Comparison of ENCODE assay signal across 14 cellular contexts in genomic region chr9:121284733-121285451, GRCh38. TPM values are rescaled to one million over a fixed set of nuclear protein-coding genes. Genes with fewer than 3 reads are reported as not detected.
A peak's percentile ranks its signal among the peaks of the same experiment; 100 is the strongest.
DNase-seq lines count a peak whose midpoint lies in the region; ATAC-seq and TF ChIP-seq lines count a peak whose summit lies in the region.
"Had no signal": no experiment of that assay in that cellular context is flagged by ENCODE, and none has a peak within 500 bp of the region (broad histone marks: within the 10 kb centered on the region; RNA-seq: fewer than 3 reads in every experiment).

No MANE protein-coding gene starts in this region.

- no peaks in the 10 kb centered on the region for H4K20me1 ChIP-seq in BLaER1

- H3K27ac Mint-ChIP-seq in brain (peak overlapping the region in 4 of 5 experiments; percentile 61 to 98 (median 84)), immature natural killer cell (no peak overlapping the region)
- H3K27ac Mint-ChIP-seq: activated naive CD8-positive, alpha-beta T cell had no signal

- H3K36me3 Mint-ChIP-seq in brain (no peaks in the 10 kb centered on the region), immature natural killer cell (peaks cover 6 to 29% (median 8%) of the 10 kb centered on the region in 3 donors)

- TF ChIP-seq POLR2A in gastrocnemius medialis (IDR thresholded peaks at IDR 0.05): no peak

- in situ Hi-C loops in gastrocnemius medialis (cut with MboI; ENCODE audit: low sequenced_read_pairs in 4 of 4): loop anchor here in 1 of 4 donors (10.0 kb wide), 1 partner anchor 80 kb away; no protein-coding TSS in a partner anchor

- no peak for TF ChIP-seq CTCF in brain (conservative IDR thresholded peaks at IDR 0.05)
- no peak for TF ChIP-seq CTCF in left lung (IDR thresholded peaks at IDR 0.05)
- TF ChIP-seq CTCF in gastrocnemius medialis (IDR thresholded peaks at IDR 0.05 in 4 of 5, conservative IDR thresholded peaks at IDR 0.05 in 1 of 5): no peak

- intact Hi-C loops in left lung (cut with DNase I): no loop called here
- intact Hi-C loops in gastrocnemius medialis (cut with DNase I; ENCODE audit: low total_unique reads): loop anchor here (2.0 to 5.0 kb wide), 3 partner anchors 14 to 452 kb away; partner anchors contain the start of gene STOM

- H3K27ac ChIP-seq in BLaER1 (peak overlapping the region; percentile 85), left lung (peak overlapping the region; percentile 91 to 93), gastrocnemius medialis (peak overlapping the region; percentile 91 to 98 (median 94))

- H3K36me3 ChIP-seq in BLaER1 (no peaks in the 10 kb centered on the region), left lung (no peaks in the 10 kb centered on the region), gastrocnemius medialis (no peaks in the 10 kb centered on the region)

- H3K9me3 Mint-ChIP-seq in brain (no peaks in the 10 kb centered on the region), immature natural killer cell (no peaks in the 10 kb centered on the region)

- H3K27me3 ChIP-seq in BLaER1 (no peaks in the 10 kb centered on the region), left lung (no peaks in the 10 kb centered on the region), gastrocnemius medialis (no peaks in the 10 kb centered on the region)

- peak overlapping the region; percentile 94 for H3K4me2 ChIP-seq in BLaER1

- peaks cover 10% of the 10 kb centered on the region for H3K27me3 Mint-ChIP-seq in brain
- peaks cover 0 to 4% (median 2%) of the 10 kb centered on the region in 3 donors for H3K27me3 Mint-ChIP-seq in immature natural killer cell (ENCODE audit: low read depth in 3 of 3)
- H3K27me3 Mint-ChIP-seq: activated naive CD8-positive, alpha-beta T cell had no signal

- DNase-seq in left lung (no peak), gastrocnemius medialis (peak; percentile 41 to 60), NCI-H187 treated with DMSO at 0.1 percent for 48 hours (lab: John Stamatoyannopoulos, UW) (no peak), immature natural killer cell (no peak), T-helper 2 cell (no peak)
- DNase-seq: activated CD4-positive, alpha-beta T cell treated with anti-CD3 and anti-CD28 coated beads, Interleukin-2, amount 50 U/mL, for 1 hour; NCI-H510A treated with DMSO at 0.1 percent for 48 hours; stimulated activated CD4-positive, alpha-beta T cell treated with anti-CD3 and anti-CD28 coated beads, Interleukin-12 subunit alpha, Interleukin-12 subunit beta, amount 100 ng/mL, for 4 hours had no signal

- H3K4me3 Mint-ChIP-seq in brain: peak overlapping the region in 1 of 5 experiments; percentile 49
- no peak overlapping the region for H3K4me3 Mint-ChIP-seq in immature natural killer cell
- H3K4me3 Mint-ChIP-seq: activated naive CD8-positive, alpha-beta T cell had no signal

- H3K4me1 Mint-ChIP-seq in brain: peaks cover 93% of the 10 kb centered on the region
- H3K4me1 Mint-ChIP-seq in immature natural killer cell: peaks cover 39 to 62% of the 10 kb centered on the region in 2 donors

- ATAC-seq in left lung (no peak), gastrocnemius medialis (no peak), GM18517 (IDR thresholded peaks at IDR 0.05; ENCODE audit: unreplicated experiment) (no peak)
- ATAC-seq: esophagus mucosa had no signal

- no peaks in the 10 kb centered on the region for H3K9me3 ChIP-seq in BLaER1
- H3K9me3 ChIP-seq in left lung: no peaks in the 10 kb centered on the region
- no peaks in the 10 kb centered on the region for H3K9me3 ChIP-seq in gastrocnemius medialis

- H3K4me3 ChIP-seq in BLaER1 (no peak overlapping the region), left lung (no peak overlapping the region), gastrocnemius medialis (no peak overlapping the region)
- H3K4me3 ChIP-seq: SK-N-MC had no signal

- peaks cover 97% of the 10 kb centered on the region for H3K4me1 ChIP-seq in BLaER1
- H3K4me1 ChIP-seq in left lung: peaks cover 92 to 100% of the 10 kb centered on the region in 2 donors
- peaks cover 98 to 100% of the 10 kb centered on the region in 2 donors for H3K4me1 ChIP-seq in gastrocnemius medialis

- H3K9ac ChIP-seq in BLaER1: peak overlapping the region; percentile 72; the same call in 1 of the 2 replicates

RNA-seq across cellular contexts. Expression of gene GSN, which starts 16.9 kb away (rescaled TPM):
- polyA plus RNA-seq in brain (ENCODE audit: insufficient read depth, low read depth, low replicate concordance) (430 TPM), immature natural killer cell (100 to 1,000 TPM; 199 to 325 (median 226) TPM)
- total RNA-seq in left lung (100 to 1,000 TPM; 395 to 485 TPM), gastrocnemius medialis (100 to 1,000 TPM; 487 to 785 (median 662) TPM)

Comparison
In these comparisons a context has a peak if more than half of its experiments do, and no peak if none do; other contexts are left out.
1. H3K27ac Mint-ChIP-seq: peak in brain (4 of 5); none in immature natural killer cell (0 of 6).
2. DNase-seq: peak in gastrocnemius medialis (2 of 2); none in left lung (0 of 2), NCI-H187 treated with DMSO at 0.1 percent for 48 hours (single experiment), immature natural killer cell (0 of 3) and T-helper 2 cell (0 of 5).
3. Peak in every context shown above with its lines, with median percentiles within 50 percentile points of each other: H3K27ac ChIP-seq.